ENCODE assay signal across 12 cellular contexts in the genomic region with DNA sequence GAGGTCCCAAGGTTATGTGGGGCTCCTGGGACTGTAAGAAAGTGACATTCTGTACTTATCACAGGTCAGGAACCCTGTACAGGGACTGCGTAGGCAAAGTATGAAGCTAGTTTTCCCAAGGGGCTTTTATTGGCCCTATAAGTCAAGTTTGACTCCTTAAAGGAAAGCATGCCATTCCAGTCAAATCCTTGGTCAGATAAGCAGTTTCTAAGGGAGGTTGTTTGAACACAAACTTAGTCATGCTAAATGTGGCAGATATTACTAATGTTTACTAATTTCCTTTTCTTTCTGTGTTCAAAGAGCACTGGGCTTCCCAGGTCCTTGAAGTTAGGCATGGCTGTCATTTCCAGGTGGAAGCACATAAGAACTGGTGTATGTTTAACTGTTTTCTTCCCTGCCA.
DNase-seq lines count a peak whose midpoint lies in the region; ATAC-seq, FAIRE-seq and TF ChIP-seq lines count a peak whose summit lies in the region.
"Had no signal": no experiment of that assay in that cellular context is flagged by ENCODE, and none has a peak within 500 bp of the region (broad histone marks: within the 10 kb centered on the region; RNA-seq: fewer than 3 reads in every experiment).

No MANE protein-coding gene starts in this region.

- H3K4me1 ChIP-seq in mammary epithelial cell (ENCODE audit: insufficient read depth, low read length), result peaks cover 24% of the 10 kb centered on the region
- peaks cover 28% of the 10 kb centered on the region for H3K4me1 ChIP-seq in keratinocyte (ENCODE audit: control insufficient read depth, extremely low read depth, insufficient read depth, low read length)
- peaks cover 23% of the 10 kb centered on the region for H3K4me1 ChIP-seq in suprapubic skin

- H3K27me3 Mint-ChIP-seq in activated T-cell treated with anti-CD3 and anti-CD28 coated beads, Interleukin-2, amount 50 U/mL, for 72 hours (ENCODE audit: low read depth), result no peaks in the 10 kb centered on the region

- H3K36me3 ChIP-seq in mammary epithelial cell (ENCODE audit: insufficient read depth, low read length) (no peaks in the 10 kb centered on the region), keratinocyte (ENCODE audit: control insufficient read depth in 2 of 2, extremely low read depth in 1 of 2, insufficient read depth in 2 of 2, low read length in 2 of 2) (no peaks in the 10 kb centered on the region), suprapubic skin (no peaks in the 10 kb centered on the region)

- H3K4me2 ChIP-seq in mammary epithelial cell (ENCODE audit: insufficient read depth, low read depth, low read length) (no peak overlapping the region), keratinocyte (ENCODE audit: control insufficient read depth, extremely low read depth, insufficient read depth, low read depth, low read length) (peak overlapping the region; percentile 9)

- H3K9me1 ChIP-seq in keratinocyte (ENCODE audit: control insufficient read depth, extremely low read depth, insufficient read depth, low read length), result no peaks in the 10 kb centered on the region

- BruUV-seq in mammary epithelial cell (replicated peaks; lab: Mats Ljungman, UMichigan), result no TSS peak

- no peak for ATAC-seq in activated T-cell treated with anti-CD3 and anti-CD28 coated beads, Interleukin-2, amount 50 U/mL, for 72 hours (replicated peaks in 1 of 2)
- ATAC-seq: HepG2 had no signal

- dilution Hi-C loops in mammary epithelial cell (cut with HindIII; ENCODE audit: low sequenced_read_pairs) (no loop called here), keratinocyte (cut with MboI; ENCODE audit: extremely low pct_ligation_motif_present, low sequenced_read_pairs) (no loop called here)

- H2AFZ ChIP-seq in mammary epithelial cell (ENCODE audit: low read depth, low read length), result peak overlapping the region; percentile 45
- no peak overlapping the region for H2AFZ ChIP-seq in keratinocyte (ENCODE audit: control insufficient read depth, low read length)

- H3K4me3 Mint-ChIP-seq in activated T-cell treated with anti-CD3 and anti-CD28 coated beads, Interleukin-2, amount 50 U/mL, for 72 hours, result no peak overlapping the region
- H3K4me3 Mint-ChIP-seq: CD8-positive, alpha-beta memory T cell had no signal

- peak overlapping the region; percentile 84 for H3K27ac ChIP-seq in mammary epithelial cell (ENCODE audit: insufficient read depth, low read depth, low read length)
- H3K27ac ChIP-seq in keratinocyte (ENCODE audit: control insufficient read depth, insufficient read depth, low read length), result peak overlapping the region; percentile 78
- peak overlapping the region; percentile 59 for H3K27ac ChIP-seq in suprapubic skin

- H3K4me3 ChIP-seq in mammary epithelial cell (replicated peaks in 1 of 3; ENCODE audit: insufficient read depth in 1 of 3, low read depth in 2 of 3, low read length in 3 of 3) (no peak overlapping the region), keratinocyte (ENCODE audit: control insufficient read depth in 2 of 3, extremely low read depth in 1 of 3, insufficient read depth in 2 of 3, low read depth in 1 of 3, low read length in 3 of 3) (no peak overlapping the region), suprapubic skin (no peak overlapping the region)

- TF ChIP-seq CTCF in mammary epithelial cell (conservative IDR thresholded peaks at IDR 0.05 in 1 of 2, IDR thresholded peaks at IDR 0.05 in 1 of 2; ENCODE audit: extremely low read depth in 1 of 2, insufficient read depth in 1 of 2, low read depth in 1 of 2, low read length in 2 of 2) (no peak), keratinocyte (optimal IDR thresholded peaks at IDR 0.05 in 1 of 3, IDR thresholded peaks at IDR 0.05 in 1 of 3, conservative IDR thresholded peaks at IDR 0.05 in 1 of 3; ENCODE audit: extremely low read depth in 1 of 3, insufficient read depth in 2 of 3, low read length in 3 of 3) (no peak), suprapubic skin (IDR thresholded peaks at IDR 0.05) (no peak)

- no peaks in the 10 kb centered on the region for H3K79me2 ChIP-seq in mammary epithelial cell (ENCODE audit: insufficient read depth, low read length)
- no peaks in the 10 kb centered on the region for H3K79me2 ChIP-seq in keratinocyte (ENCODE audit: control insufficient read depth, insufficient read depth, low read length)

- H3K36me3 Mint-ChIP-seq in activated T-cell treated with anti-CD3 and anti-CD28 coated beads, Interleukin-2, amount 50 U/mL, for 72 hours (ENCODE audit: insufficient read depth in 2 of 2), result no peaks in the 10 kb centered on the region
- H3K36me3 Mint-ChIP-seq: CD8-positive, alpha-beta memory T cell had no signal

- H4K20me1 ChIP-seq in mammary epithelial cell (ENCODE audit: insufficient read depth, low read length) (no peaks in the 10 kb centered on the region), keratinocyte (ENCODE audit: control insufficient read depth, extremely low read depth, insufficient read depth, low read length) (no peaks in the 10 kb centered on the region)

- in situ Hi-C loops in mammary epithelial cell (cut with MboI; ENCODE audit: low sequenced_read_pairs in 2 of 2), result no loop called here

- peak; percentile 29 for FAIRE-seq in keratinocyte (lab: Jason Lieb, UNC)
- FAIRE-seq: HepG2 had no signal

- H3K27ac Mint-ChIP-seq in activated T-cell treated with anti-CD3 and anti-CD28 coated beads, Interleukin-2, amount 50 U/mL, for 72 hours, result no peak overlapping the region
- H3K27ac Mint-ChIP-seq: CD8-positive, alpha-beta memory T cell had no signal

- DNase-seq in HS-5 (ENCODE audit: low read depth), result peak; percentile 35
- peak; percentile 72 for DNase-seq in mammary epithelial cell
- DNase-seq in keratinocyte (ENCODE audit: low read depth, low spot score), result no peak
- no peak for DNase-seq in suprapubic skin (ENCODE audit: low spot score in 2 of 2)
- DNase-seq in activated T-cell treated with anti-CD3 and anti-CD28 coated beads, Interleukin-2, amount 50 U/mL, for 72 hours, result no peak
- no peak for DNase-seq in midbrain (lab: John Stamatoyannopoulos, UW)
- DNase-seq in activated effector memory CD4-positive, alpha-beta T cell treated with anti-CD3 and anti-CD28 coated beads, Interleukin-2, amount 50 U/mL, for 16 hours, result no peak
- DNase-seq: activated CD4-positive, alpha-beta T cell treated with anti-CD3 and anti-CD28 coated beads, Interleukin-2, amount 50 U/mL, for 48 hours; CD8-positive, alpha-beta memory T cell; cerebellar nuclear complex; NCI-H1092 treated with DMSO at 0.1 percent for 48 hours had no signal

- peaks cover 2 to 4% of the 10 kb centered on the region in 2 donors for H3K9me3 Mint-ChIP-seq in activated T-cell treated with anti-CD3 and anti-CD28 coated beads, Interleukin-2, amount 50 U/mL, for 72 hours

- 50% methylated on average over 1 of the region's 1 CpG for WGBS in mammary epithelial cell (ENCODE audit: low coverage, missing lambda C conversion rate)
- 54% methylated on average over 1 of the region's 1 CpG for WGBS in suprapubic skin

- H3K4me1 Mint-ChIP-seq in activated T-cell treated with anti-CD3 and anti-CD28 coated beads, Interleukin-2, amount 50 U/mL, for 72 hours (ENCODE audit: low read depth), result no peaks in the 10 kb centered on the region
- H3K4me1 Mint-ChIP-seq: CD8-positive, alpha-beta memory T cell had no signal

- intact Hi-C loops in mammary epithelial cell (cut with micrococcal nuclease), result loop anchor here (10.0 kb wide), 1 partner anchor 121 kb away; no protein-coding TSS in a partner anchor

- no peak for TF ChIP-seq POLR2A in suprapubic skin (IDR thresholded peaks at IDR 0.05)

- H3K9me3 ChIP-seq in mammary epithelial cell (replicated peaks; ENCODE audit: insufficient read depth, low read length) (no peaks in the 10 kb centered on the region), keratinocyte (ENCODE audit: control insufficient read depth, low read depth, low read length) (no peaks in the 10 kb centered on the region), suprapubic skin (no peaks in the 10 kb centered on the region)

- no peak for TF ChIP-seq EP300 in suprapubic skin (IDR thresholded peaks at IDR 0.05)

- CTCF ChIA-PET in mammary epithelial cell (lab: Charles Lee; ENCODE audit: low non-redundant PET), result no interaction called here

- no peak overlapping the region for H3K9ac ChIP-seq in mammary epithelial cell (ENCODE audit: insufficient read depth, low read length)
- H3K9ac ChIP-seq in keratinocyte (ENCODE audit: control insufficient read depth, extremely low read depth, insufficient read depth, low read length), result no peak overlapping the region

- H3K27me3 ChIP-seq in mammary epithelial cell (ENCODE audit: insufficient read depth, low read length) (no peaks in the 10 kb centered on the region), keratinocyte (ENCODE audit: control insufficient read depth, extremely low read depth, insufficient read depth, low read length) (no peaks in the 10 kb centered on the region), suprapubic skin (no peaks in the 10 kb centered on the region)

Comparison
In these comparisons a context has a peak if more than half of its experiments do, and no peak if none do; other contexts are left out.
1. DNase-seq: peak in HS-5 (single experiment) and mammary epithelial cell (single experiment); none in keratinocyte (single experiment), suprapubic skin (0 of 2), activated T-cell treated with anti-CD3 and anti-CD28 coated beads, Interleukin-2, amount 50 U/mL, for 72 hours (0 of 2), midbrain (single experiment) and activated effector memory CD4-positive, alpha-beta T cell treated with anti-CD3 and anti-CD28 coated beads, Interleukin-2, amount 50 U/mL, for 16 hours (single experiment).
2. Peak in every context shown above with its lines, with median percentiles within 50 percentile points of each other: H3K27ac ChIP-seq.